ENCODE assay signal across 1 cellular context in the genomic region with DNA sequence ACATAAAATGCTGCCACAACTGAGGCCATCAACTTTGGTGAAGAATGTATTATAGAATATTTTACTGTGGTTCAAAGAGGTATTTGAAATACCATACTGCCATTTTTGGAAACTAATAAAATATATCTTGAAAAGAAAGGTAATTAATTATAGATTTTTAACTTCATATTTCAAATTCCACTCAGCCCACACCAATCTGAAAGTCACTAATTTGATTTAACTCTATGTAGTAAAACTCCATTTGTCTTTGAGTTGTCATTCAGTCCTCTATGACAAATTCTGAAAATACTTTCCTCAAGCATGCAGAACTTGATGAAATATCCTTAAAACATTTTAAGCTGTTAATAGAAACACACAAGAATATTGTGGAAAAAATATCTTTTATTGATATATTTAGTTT.
TF ChIP-seq lines count a peak whose summit lies in the region.

No MANE protein-coding gene starts in this region.

TF ChIP-seq in IMR-90, 13 proteins besides CTCF, POLR2A, EP300 and RAD21 (continued from another document):
- TF ChIP-seq, protein P1, sequence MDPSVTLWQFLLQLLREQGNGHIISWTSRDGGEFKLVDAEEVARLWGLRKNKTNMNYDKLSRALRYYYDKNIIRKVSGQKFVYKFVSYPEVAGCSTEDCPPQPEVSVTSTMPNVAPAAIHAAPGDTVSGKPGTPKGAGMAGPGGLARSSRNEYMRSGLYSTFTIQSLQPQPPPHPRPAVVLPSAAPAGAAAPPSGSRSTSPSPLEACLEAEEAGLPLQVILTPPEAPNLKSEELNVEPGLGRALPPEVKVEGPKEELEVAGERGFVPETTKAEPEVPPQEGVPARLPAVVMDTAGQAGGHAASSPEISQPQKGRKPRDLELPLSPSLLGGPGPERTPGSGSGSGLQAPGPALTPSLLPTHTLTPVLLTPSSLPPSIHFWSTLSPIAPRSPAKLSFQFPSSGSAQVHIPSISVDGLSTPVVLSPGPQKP (IDR thresholded peaks at IDR 0.05; ENCODE audit: borderline replicate concordance, low read depth, low read length): no peak
- TF ChIP-seq MAFK (IDR thresholded peaks at IDR 0.05; ENCODE audit: low read depth, low read length) (no peak), BHLHE40 (IDR thresholded peaks at IDR 0.05; ENCODE audit: low read depth, low read length) (no peak), RFX5 (IDR thresholded peaks at IDR 0.05; ENCODE audit: low read depth, low read length) (no peak), FOS (IDR thresholded peaks at IDR 0.05; ENCODE audit: low read depth, low read length) (no peak), MAZ (IDR thresholded peaks at IDR 0.05; ENCODE audit: borderline replicate concordance, low read depth, low read length) (no peak), MXI1 (IDR thresholded peaks at IDR 0.05; ENCODE audit: borderline replicate concordance, low read depth, low read length) (no peak), CEBPB (IDR thresholded peaks at IDR 0.05; ENCODE audit: low read depth, low read length) (no peak), SMC3 (IDR thresholded peaks at IDR 0.05; ENCODE audit: low read depth, low read length) (no peak), RCOR1 (IDR thresholded peaks at IDR 0.05; ENCODE audit: insufficient replicate concordance, low read length) (no peak)
- TF ChIP-seq, protein P2, sequence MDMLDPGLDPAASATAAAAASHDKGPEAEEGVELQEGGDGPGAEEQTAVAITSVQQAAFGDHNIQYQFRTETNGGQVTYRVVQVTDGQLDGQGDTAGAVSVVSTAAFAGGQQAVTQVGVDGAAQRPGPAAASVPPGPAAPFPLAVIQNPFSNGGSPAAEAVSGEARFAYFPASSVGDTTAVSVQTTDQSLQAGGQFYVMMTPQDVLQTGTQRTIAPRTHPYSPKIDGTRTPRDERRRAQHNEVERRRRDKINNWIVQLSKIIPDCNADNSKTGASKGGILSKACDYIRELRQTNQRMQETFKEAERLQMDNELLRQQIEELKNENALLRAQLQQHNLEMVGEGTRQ (IDR thresholded peaks at IDR 0.05; ENCODE audit: low read depth, low read length): no peak
TF ChIP-seq in IMR-90: peak in this region for 0.
